In the genomic region with DNA sequence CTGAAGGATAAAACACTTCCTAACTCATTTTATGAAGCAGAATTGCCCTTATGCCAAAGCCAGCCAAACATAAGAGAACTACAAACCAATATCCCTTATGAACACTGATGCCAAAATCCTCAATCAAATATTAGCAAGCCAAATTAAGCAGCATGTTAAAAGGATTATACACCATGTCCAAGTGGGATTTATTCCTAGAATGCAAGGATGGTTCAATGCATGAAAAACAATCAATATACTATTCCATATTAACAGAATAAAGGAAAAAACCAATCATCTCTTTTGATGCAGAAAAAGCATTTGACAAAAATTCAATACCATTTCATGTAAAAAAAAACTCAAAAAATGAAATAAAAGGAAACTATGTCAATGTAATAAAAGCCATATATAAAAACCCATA, we compare ENCODE assay signal across 1 cellular context.
TF ChIP-seq lines count a peak whose summit lies in the region.

No MANE protein-coding gene starts in this region.

TF ChIP-seq in HEK293, 187 proteins besides CTCF, POLR2A, EP300 and RAD21 (continued from another document):
- TF ChIP-seq ZNF350 (tag by site-specific recombination; IDR thresholded peaks at IDR 0.05) (0 out of 2 replicates have a peak, but pooled peaks have one; percentile 32), ZNF394 (tag by site-specific recombination; IDR thresholded peaks at IDR 0.05; ENCODE audit: borderline replicate concordance) (no peak), ZNF121 (tag by site-specific recombination; IDR thresholded peaks at IDR 0.05) (no peak), ZBTB48 (tag by site-specific recombination; IDR thresholded peaks at IDR 0.05) (no peak)
